In the genomic region with DNA sequence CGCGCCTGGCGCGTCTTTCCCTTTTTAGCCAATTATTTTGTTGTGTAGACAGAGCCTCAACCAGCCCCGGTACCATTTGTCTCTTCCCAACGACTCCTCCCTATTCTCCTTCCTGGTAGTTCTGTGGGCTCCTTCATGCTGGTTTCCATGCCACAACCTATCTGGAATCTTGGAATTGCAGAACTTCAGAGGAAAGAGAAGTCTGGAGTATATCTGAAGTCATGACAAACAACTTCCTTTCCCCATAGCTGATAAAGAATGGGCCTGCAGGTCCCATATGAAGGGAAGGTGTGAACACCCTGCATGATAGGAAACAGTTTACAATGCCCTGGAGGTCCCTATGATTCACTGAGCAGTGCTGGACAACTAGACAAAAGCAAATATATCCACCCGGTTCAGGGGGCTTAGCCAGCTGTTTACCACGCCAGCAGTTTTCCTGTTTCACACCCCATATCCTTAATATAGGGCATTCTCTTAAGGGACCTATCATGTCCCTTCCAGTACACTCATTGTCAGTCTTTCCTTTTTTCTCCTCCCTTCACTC, we compare ENCODE assay signal across 2 cellular contexts.
TF ChIP-seq lines count a peak whose summit lies in the region.

No MANE protein-coding gene starts in this region.

TF ChIP-seq in IMR-90, 13 proteins besides CTCF, POLR2A, EP300 and RAD21:
- TF ChIP-seq MAZ (IDR thresholded peaks at IDR 0.05; ENCODE audit: borderline replicate concordance, low read depth, low read length) (no peak), RFX5 (IDR thresholded peaks at IDR 0.05; ENCODE audit: low read depth, low read length) (no peak)

TF ChIP-seq in GM12878, 131 proteins besides CTCF, POLR2A, EP300 and RAD21:
- TF ChIP-seq, protein P1, sequence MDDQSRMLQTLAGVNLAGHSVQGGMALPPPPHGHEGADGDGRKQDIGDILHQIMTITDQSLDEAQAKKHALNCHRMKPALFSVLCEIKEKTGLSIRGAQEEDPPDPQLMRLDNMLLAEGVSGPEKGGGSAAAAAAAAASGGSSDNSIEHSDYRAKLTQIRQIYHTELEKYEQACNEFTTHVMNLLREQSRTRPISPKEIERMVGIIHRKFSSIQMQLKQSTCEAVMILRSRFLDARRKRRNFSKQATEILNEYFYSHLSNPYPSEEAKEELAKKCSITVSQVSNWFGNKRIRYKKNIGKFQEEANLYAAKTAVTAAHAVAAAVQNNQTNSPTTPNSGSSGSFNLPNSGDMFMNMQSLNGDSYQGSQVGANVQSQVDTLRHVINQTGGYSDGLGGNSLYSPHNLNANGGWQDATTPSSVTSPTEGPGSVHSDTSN (IDR thresholded peaks at IDR 0.05; ENCODE audit: insufficient replicate concordance, low read depth, low read length): no peak
- no peak for TF ChIP-seq RBBP5 (conservative IDR thresholded peaks at IDR 0.05)
- no peak for TF ChIP-seq GABPA (IDR thresholded peaks at IDR 0.05; ENCODE audit: low read depth)
- TF ChIP-seq SMC3 (IDR thresholded peaks at IDR 0.05; ENCODE audit: borderline replicate concordance, low read length): no peak
- no peak for TF ChIP-seq ZNF24 (IDR thresholded peaks at IDR 0.05)
- TF ChIP-seq SUZ12 (IDR thresholded peaks at IDR 0.05; ENCODE audit: unreplicated experiment): no peak
- TF ChIP-seq, protein P2, sequence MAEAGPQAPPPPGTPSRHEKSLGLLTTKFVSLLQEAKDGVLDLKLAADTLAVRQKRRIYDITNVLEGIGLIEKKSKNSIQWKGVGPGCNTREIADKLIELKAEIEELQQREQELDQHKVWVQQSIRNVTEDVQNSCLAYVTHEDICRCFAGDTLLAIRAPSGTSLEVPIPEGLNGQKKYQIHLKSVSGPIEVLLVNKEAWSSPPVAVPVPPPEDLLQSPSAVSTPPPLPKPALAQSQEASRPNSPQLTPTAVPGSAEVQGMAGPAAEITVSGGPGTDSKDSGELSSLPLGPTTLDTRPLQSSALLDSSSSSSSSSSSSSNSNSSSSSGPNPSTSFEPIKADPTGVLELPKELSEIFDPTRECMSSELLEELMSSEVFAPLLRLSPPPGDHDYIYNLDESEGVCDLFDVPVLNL (IDR thresholded peaks at IDR 0.05; ENCODE audit: low read depth, low read length): no peak
- TF ChIP-seq TARDBP (IDR thresholded peaks at IDR 0.05; ENCODE audit: borderline replicate concordance): no peak
- TF ChIP-seq KLF5 (IDR thresholded peaks at IDR 0.05; ENCODE audit: partially characterized antibody): no peak
- TF ChIP-seq, protein P3, sequence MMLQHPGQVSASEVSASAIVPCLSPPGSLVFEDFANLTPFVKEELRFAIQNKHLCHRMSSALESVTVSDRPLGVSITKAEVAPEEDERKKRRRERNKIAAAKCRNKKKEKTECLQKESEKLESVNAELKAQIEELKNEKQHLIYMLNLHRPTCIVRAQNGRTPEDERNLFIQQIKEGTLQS (IDR thresholded peaks at IDR 0.05; ENCODE audit: borderline replicate concordance, extremely low read depth, low read depth, low read length): no peak
- TF ChIP-seq TCF12 (IDR thresholded peaks at IDR 0.05; ENCODE audit: low read depth, low read length): no peak
- no peak for TF ChIP-seq MEF2A (IDR thresholded peaks at IDR 0.05; ENCODE audit: insufficient read depth, low read depth, low read length)
- no peak for TF ChIP-seq RB1 (IDR thresholded peaks at IDR 0.05; ENCODE audit: borderline replicate concordance)
- no peak for TF ChIP-seq PML (IDR thresholded peaks at IDR 0.05; ENCODE audit: low read length)
- TF ChIP-seq CBFB (IDR thresholded peaks at IDR 0.05; ENCODE audit: low read depth): no peak
- TF ChIP-seq JUND (IDR thresholded peaks at IDR 0.05; ENCODE audit: low read depth, low read length): no peak
- TF ChIP-seq, protein P4, sequence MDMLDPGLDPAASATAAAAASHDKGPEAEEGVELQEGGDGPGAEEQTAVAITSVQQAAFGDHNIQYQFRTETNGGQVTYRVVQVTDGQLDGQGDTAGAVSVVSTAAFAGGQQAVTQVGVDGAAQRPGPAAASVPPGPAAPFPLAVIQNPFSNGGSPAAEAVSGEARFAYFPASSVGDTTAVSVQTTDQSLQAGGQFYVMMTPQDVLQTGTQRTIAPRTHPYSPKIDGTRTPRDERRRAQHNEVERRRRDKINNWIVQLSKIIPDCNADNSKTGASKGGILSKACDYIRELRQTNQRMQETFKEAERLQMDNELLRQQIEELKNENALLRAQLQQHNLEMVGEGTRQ (IDR thresholded peaks at IDR 0.05; ENCODE audit: borderline replicate concordance, low read depth, low read length): no peak
- TF ChIP-seq STAT3 (IDR thresholded peaks at IDR 0.05; ENCODE audit: low read depth, low read length): no peak
- TF ChIP-seq PAX8 (IDR thresholded peaks at IDR 0.05): no peak
- TF ChIP-seq, protein P5, sequence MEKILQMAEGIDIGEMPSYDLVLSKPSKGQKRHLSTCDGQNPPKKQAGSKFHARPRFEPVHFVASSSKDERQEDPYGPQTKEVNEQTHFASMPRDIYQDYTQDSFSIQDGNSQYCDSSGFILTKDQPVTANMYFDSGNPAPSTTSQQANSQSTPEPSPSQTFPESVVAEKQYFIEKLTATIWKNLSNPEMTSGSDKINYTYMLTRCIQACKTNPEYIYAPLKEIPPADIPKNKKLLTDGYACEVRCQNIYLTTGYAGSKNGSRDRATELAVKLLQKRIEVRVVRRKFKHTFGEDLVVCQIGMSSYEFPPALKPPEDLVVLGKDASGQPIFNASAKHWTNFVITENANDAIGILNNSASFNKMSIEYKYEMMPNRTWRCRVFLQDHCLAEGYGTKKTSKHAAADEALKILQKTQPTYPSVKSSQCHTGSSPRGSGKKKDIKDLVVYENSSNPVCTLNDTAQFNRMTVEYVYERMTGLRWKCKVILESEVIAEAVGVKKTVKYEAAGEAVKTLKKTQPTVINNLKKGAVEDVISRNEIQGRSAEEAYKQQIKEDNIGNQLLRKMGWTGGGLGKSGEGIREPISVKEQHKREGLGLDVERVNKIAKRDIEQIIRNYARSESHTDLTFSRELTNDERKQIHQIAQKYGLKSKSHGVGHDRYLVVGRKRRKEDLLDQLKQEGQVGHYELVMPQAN (conservative IDR thresholded peaks at IDR 0.05): no peak
